In genomic region chr2:196927318-196928225, GRCh38 we compare ENCODE assay signal across 1 cellular context.
TF ChIP-seq lines count a peak whose summit lies in the region.

No MANE protein-coding gene starts in this region.

TF ChIP-seq in SK-N-SH, 30 proteins besides CTCF, POLR2A, EP300 and RAD21 (continued from another document):
- TF ChIP-seq USF1 (IDR thresholded peaks at IDR 0.05; ENCODE audit: borderline replicate concordance, low read depth) (no peak), SMC3 (IDR thresholded peaks at IDR 0.05; ENCODE audit: low read depth, low read length) (no peak), YY1 (IDR thresholded peaks at IDR 0.05; ENCODE audit: low read depth) (no peak)
TF ChIP-seq in SK-N-SH: peak in this region for 1.
